Comparison of ENCODE assay signal across 10 cellular contexts in genomic region chr11:35683728-35684339, GRCh38. TPM values are rescaled to one million over a fixed set of nuclear protein-coding genes. Genes with fewer than 3 reads are reported as not detected.
DNase-seq lines count a peak whose midpoint lies in the region; ATAC-seq, FAIRE-seq and TF ChIP-seq lines count a peak whose summit lies in the region.
"Had no signal": no experiment of that assay in that cellular context is flagged by ENCODE, and none has a peak within 500 bp of the region (broad histone marks: within the 10 kb centered on the region; RNA-seq: fewer than 3 reads in every experiment).

No MANE protein-coding gene starts in this region.

- H3K27me3 Mint-ChIP-seq in activated T-helper 1 cell treated with anti-CD3 and anti-CD28 coated beads, Interleukin-12 subunit alpha, Interleukin-12 subunit beta, Interleukin-2, Interleukin-4 antibody, amounts not matched to agents 30 ng/mL and 10 ng/mL and 1 ng/mL, durations not matched to agents 14 hours and 24 hours and 36 hours (ENCODE audit: insufficient read depth), result no peaks in the 10 kb centered on the region

- intact Hi-C loops in activated T-helper 1 cell treated with anti-CD3 and anti-CD28 coated beads, Interleukin-12 subunit alpha, Interleukin-12 subunit beta, Interleukin-2, Interleukin-4 antibody, amounts not matched to agents 30 ng/mL and 10 ng/mL and 1 ng/mL, durations not matched to agents 14 hours and 24 hours and 36 hours (cut with micrococcal nuclease), result no loop called here

- no peaks in the 10 kb centered on the region for H3K9me3 Mint-ChIP-seq in activated T-helper 1 cell treated with anti-CD3 and anti-CD28 coated beads, Interleukin-12 subunit alpha, Interleukin-12 subunit beta, Interleukin-2, Interleukin-4 antibody, amounts not matched to agents 30 ng/mL and 10 ng/mL and 1 ng/mL, durations not matched to agents 14 hours and 24 hours and 36 hours

- no peak overlapping the region for H3K27ac Mint-ChIP-seq in activated T-helper 1 cell treated with anti-CD3 and anti-CD28 coated beads, Interleukin-12 subunit alpha, Interleukin-12 subunit beta, Interleukin-2, Interleukin-4 antibody, amounts not matched to agents 30 ng/mL and 10 ng/mL and 1 ng/mL, durations not matched to agents 14 hours and 24 hours and 36 hours

- H3K4me1 Mint-ChIP-seq in activated T-helper 1 cell treated with anti-CD3 and anti-CD28 coated beads, Interleukin-12 subunit alpha, Interleukin-12 subunit beta, Interleukin-2, Interleukin-4 antibody, amounts not matched to agents 30 ng/mL and 10 ng/mL and 1 ng/mL, durations not matched to agents 14 hours and 24 hours and 36 hours (ENCODE audit: low read depth), result peaks cover 13% of the 10 kb centered on the region

- H3K4me3 Mint-ChIP-seq in activated T-helper 1 cell treated with anti-CD3 and anti-CD28 coated beads, Interleukin-12 subunit alpha, Interleukin-12 subunit beta, Interleukin-2, Interleukin-4 antibody, amounts not matched to agents 30 ng/mL and 10 ng/mL and 1 ng/mL, durations not matched to agents 14 hours and 24 hours and 36 hours, result no peak overlapping the region

- ATAC-seq in GM21447 (IDR thresholded peaks at IDR 0.05; ENCODE audit: unreplicated experiment) (peak; percentile 66), HG03342 (IDR thresholded peaks at IDR 0.05; ENCODE audit: unreplicated experiment) (peak; percentile 73)

- DNase-seq in GM12892 (ENCODE audit: insufficient read length) (no peak), fibroblast of gingiva (ENCODE audit: low read depth) (peak; percentile 66), NCI-H1930 (lab: John Stamatoyannopoulos, UW) (no peak), DMS153 treated with DMSO at 0.1 percent for 48 hours (lab: John Stamatoyannopoulos, UW; ENCODE audit: unreplicated experiment) (no peak), NCI-H1436 treated with DMSO at 0.1 percent for 48 hours (lab: John Stamatoyannopoulos, UW) (no peak)
- DNase-seq in activated T-helper 1 cell treated with anti-CD3 and anti-CD28 coated beads, Interleukin-12 subunit alpha, Interleukin-12 subunit beta, Interleukin-2, Interleukin-4 antibody, amounts not matched to agents 30 ng/mL and 10 ng/mL and 1 ng/mL, durations not matched to agents 14 hours and 24 hours and 36 hours (ENCODE audit: low spot score), result no peak
- DNase-seq: left cardiac atrium, T-helper 9 cell had no signal

- H3K36me3 Mint-ChIP-seq in activated T-helper 1 cell treated with anti-CD3 and anti-CD28 coated beads, Interleukin-12 subunit alpha, Interleukin-12 subunit beta, Interleukin-2, Interleukin-4 antibody, amounts not matched to agents 30 ng/mL and 10 ng/mL and 1 ng/mL, durations not matched to agents 14 hours and 24 hours and 36 hours (ENCODE audit: low read depth), result peaks cover 12% of the 10 kb centered on the region

- no peak for TF ChIP-seq POLR2A in GM12892 (IDR thresholded peaks at IDR 0.05; ENCODE audit: low read depth, low read length)

- FAIRE-seq in GM12892 (lab: Jason Lieb, UNC), result peak; percentile 75

RNA-seq across cellular contexts. Expression of gene TRIM44, which starts 21.3 kb away (rescaled TPM):
- polyA plus RNA-seq in GM12892 (2012; ENCODE audit: missing spikeins), result 22.2 TPM
- 24.3 and 27.6 TPM in 2 replicates for total RNA-seq in activated T-helper 1 cell treated with anti-CD3 and anti-CD28 coated beads, Interleukin-12 subunit alpha, Interleukin-12 subunit beta, Interleukin-2, Interleukin-4 antibody, amounts not matched to agents 30 ng/mL and 10 ng/mL and 1 ng/mL, durations not matched to agents 14 hours and 24 hours and 36 hours
